Comparison of ENCODE assay signal across 1 cellular context in genomic region chr4:176052744-176053143, GRCh38.
TF ChIP-seq lines count a peak whose summit lies in the region.

No MANE protein-coding gene starts in this region.

TF ChIP-seq in K562, 482 proteins besides CTCF, POLR2A, EP300 and RAD21 (continued from another document):
- no peak for TF ChIP-seq ATF6 (CRISPR knock-in tag; IDR thresholded peaks at IDR 0.05)
